14 cellular contexts compared by ENCODE assay signal in genomic region chr2:165825041-165825440, GRCh38. TPM values are rescaled to one million over a fixed set of nuclear protein-coding genes. Genes with fewer than 3 reads are reported as not detected.
DNase-seq lines count a peak whose midpoint lies in the region; ATAC-seq, FAIRE-seq and TF ChIP-seq lines count a peak whose summit lies in the region.
"Had no signal": no experiment of that assay in that cellular context is flagged by ENCODE, and none has a peak within 500 bp of the region (broad histone marks: within the 10 kb centered on the region; RNA-seq: fewer than 3 reads in every experiment).

No MANE protein-coding gene starts in this region.

- no peaks in the 10 kb centered on the region for H4K20me1 ChIP-seq in PC-3 (ENCODE audit: low read length)
- no peaks in the 10 kb centered on the region for H4K20me1 ChIP-seq in hepatocyte (ENCODE audit: insufficient read depth, poor library complexity, severe bottlenecking)

- intact Hi-C loops in Calu3 (cut with micrococcal nuclease; ENCODE audit: unreplicated experiment) (no loop called here), PC-3 (cut with micrococcal nuclease) (no loop called here)

- H3K36me3 Mint-ChIP-seq in Calu3 (ENCODE audit: insufficient read depth, unreplicated experiment), result no peaks in the 10 kb centered on the region
- H3K36me3 Mint-ChIP-seq in naive thymus-derived CD8-positive, alpha-beta T cell, result peaks cover 0 to 7% (median 0%) of the 10 kb centered on the region in 3 donors

- H3K4me1 Mint-ChIP-seq in Calu3 (ENCODE audit: low read depth, unreplicated experiment), result peaks cover 14% of the 10 kb centered on the region
- H3K4me1 Mint-ChIP-seq in naive thymus-derived CD8-positive, alpha-beta T cell, result no peaks in the 10 kb centered on the region

- no peak overlapping the region for H3K9ac ChIP-seq in PC-3 (ENCODE audit: low read length)
- H3K9ac ChIP-seq: GM23248 had no signal

- BruUV-seq in Calu3 (replicated peaks; lab: Mats Ljungman, UMichigan) (no TSS peak), PC-3 (replicated peaks; lab: Mats Ljungman, UMichigan) (no TSS peak)

- H3K27me3 ChIP-seq in PC-3 (ENCODE audit: low read length) (no peaks in the 10 kb centered on the region), hepatocyte (no peaks in the 10 kb centered on the region)
- H3K27me3 ChIP-seq: cardiac muscle cell, uterus had no signal

- ATAC-seq in PC-3, result no peak
- no peak for ATAC-seq in naive thymus-derived CD8-positive, alpha-beta T cell

- H3K4me1 ChIP-seq in PC-3 (ENCODE audit: insufficient read depth, low read length) (peaks cover 4% of the 10 kb centered on the region; the same call in 1 of the 2 replicates), hepatocyte (ENCODE audit: insufficient read depth) (peaks cover 7% of the 10 kb centered on the region)
- H3K4me1 ChIP-seq: uterus had no signal

- TF ChIP-seq CTCF in Calu3 (IDR thresholded peaks at IDR 0.05; ENCODE audit: unreplicated experiment), result no peak
- no peak for TF ChIP-seq CTCF in PC-3 (conservative IDR thresholded peaks at IDR 0.05; ENCODE audit: low read depth, low read length)
- no peak for TF ChIP-seq CTCF in hepatocyte (IDR thresholded peaks at IDR 0.05; ENCODE audit: poor library complexity)
- no peak for TF ChIP-seq CTCF in RWPE1 (conservative IDR thresholded peaks at IDR 0.05; ENCODE audit: low read depth)

- H3K4me2 ChIP-seq in PC-3 (ENCODE audit: low read length), result no peak overlapping the region
- no peak overlapping the region for H3K4me2 ChIP-seq in hepatocyte

- no peak overlapping the region for H3K27ac Mint-ChIP-seq in Calu3 (ENCODE audit: unreplicated experiment)
- no peak overlapping the region for H3K27ac Mint-ChIP-seq in naive thymus-derived CD8-positive, alpha-beta T cell

- no peak for FAIRE-seq in frontal cortex (lab: Jason Lieb, UNC)

- H3K9me2 ChIP-seq in PC-3 (replicated peaks; ENCODE audit: low read length) (no peaks in the 10 kb centered on the region), hepatocyte (replicated peaks; ENCODE audit: insufficient read depth) (no peaks in the 10 kb centered on the region)

- H3K9me3 ChIP-seq in PC-3 (ENCODE audit: low read length) (no peaks in the 10 kb centered on the region), hepatocyte (ENCODE audit: low read depth) (no peaks in the 10 kb centered on the region)
- H3K9me3 ChIP-seq: uterus had no signal

- H3K27ac ChIP-seq in PC-3 (ENCODE audit: low read length), result no peak overlapping the region
- H3K27ac ChIP-seq in hepatocyte, result no peak overlapping the region
- H3K27ac ChIP-seq in RWPE1, result no peak overlapping the region
- H3K27ac ChIP-seq: cardiac muscle cell, GM23248, uterus had no signal

- no peak overlapping the region for H3K4me3 ChIP-seq in PC-3 (ENCODE audit: low read length)
- H3K4me3 ChIP-seq in hepatocyte, result no peak overlapping the region
- H3K4me3 ChIP-seq: cardiac muscle cell, GM23248, uterus had no signal

- H2AFZ ChIP-seq in PC-3 (ENCODE audit: low read length), result no peak overlapping the region
- H2AFZ ChIP-seq in hepatocyte, result no peak overlapping the region
- H2AFZ ChIP-seq: GM23248 had no signal

- POLR2A ChIA-PET in PC-3 (lab: Charles Lee; ENCODE audit: unreplicated experiment) (no interaction called here), RWPE1 (lab: Yijun Ruan, JAX; ENCODE audit: low non-redundant PET) (no interaction called here)
- POLR2A ChIA-PET in naive thymus-derived CD8-positive, alpha-beta T cell (lab: Charles Lee), result no interaction called here

- no peaks in the 10 kb centered on the region for H3K9me3 Mint-ChIP-seq in Calu3 (ENCODE audit: low read depth, unreplicated experiment)
- peaks cover 0 to 2% (median 0%) of the 10 kb centered on the region in 9 donors for H3K9me3 Mint-ChIP-seq in naive thymus-derived CD8-positive, alpha-beta T cell

- no peaks in the 10 kb centered on the region for H3K36me3 ChIP-seq in PC-3 (ENCODE audit: low read depth, low read length)
- no peaks in the 10 kb centered on the region for H3K36me3 ChIP-seq in hepatocyte (replicated peaks; ENCODE audit: insufficient read depth, low read depth)
- H3K36me3 ChIP-seq: cardiac muscle cell, uterus had no signal

- no peak overlapping the region for H3K4me3 Mint-ChIP-seq in Calu3 (ENCODE audit: low read depth, unreplicated experiment)
- H3K4me3 Mint-ChIP-seq in naive thymus-derived CD8-positive, alpha-beta T cell, result no peak overlapping the region

- no peaks in the 10 kb centered on the region for H3K27me3 Mint-ChIP-seq in Calu3 (ENCODE audit: unreplicated experiment)
- H3K27me3 Mint-ChIP-seq in naive thymus-derived CD8-positive, alpha-beta T cell, result peaks cover 4 to 34% (median 9%) of the 10 kb centered on the region in 5 donors

- DNase-seq in Calu3 (peak; percentile 31), NCI-H1092 treated with DMSO at 0.1 percent for 48 hours (lab: John Stamatoyannopoulos, UW) (peak; percentile 67), PC-3 (peak; percentile 32), hepatocyte (ENCODE audit: low spot score) (peak; percentile 8), frontal cortex (ENCODE audit: low spot score in 2 of 2) (no peak), iPS-NIHi7 (ENCODE audit: extremely low spot score) (no peak), RWPE1 (ENCODE audit: low spot score) (no peak)
- no peak for DNase-seq in naive thymus-derived CD8-positive, alpha-beta T cell
- DNase-seq: C1 segment of cervical spinal cord, GM23248, Kasumi-1, small intestine had no signal

- CTCF ChIA-PET in Calu3 (lab: Charles Lee), result no interaction called here
- CTCF ChIA-PET in PC-3 (lab: Charles Lee), result no interaction called here
- CTCF ChIA-PET in RWPE1 (lab: Yijun Ruan, JAX), result interaction anchor here (0.6 kb wide), 1 partner anchor 1310 kb away, joined by 4 read pairs; no protein-coding TSS in a partner anchor

- H3K79me2 ChIP-seq in PC-3 (ENCODE audit: low read length) (no peaks in the 10 kb centered on the region), hepatocyte (no peaks in the 10 kb centered on the region)

- H3F3A ChIP-seq in PC-3 (ENCODE audit: low read length, unreplicated experiment), result no peaks in the 10 kb centered on the region

- WGBS in hepatocyte (ENCODE audit: low lambda C conversion rate, missing lambda C conversion rate), result 43% methylated on average over 2 of the region's 2 CpGs

RNA-seq across cellular contexts. Expression of gene GALNT3, which starts 31.0 kb away (rescaled TPM):
- total RNA-seq in Calu3 (2022) (75.0 and 79.8 TPM in 2 replicates), PC-3 (2014; rRNA removed) (40.9 and 44.8 TPM in 2 replicates), hepatocyte (48.1 and 49.9 TPM in 2 replicates), frontal cortex (3.7 TPM)
- 15.8 and 21.5 TPM in 2 replicates for polyA plus RNA-seq in hepatocyte
- 1 to 10 TPM; 2.0 to 3.2 TPM for total RNA-seq in naive thymus-derived CD8-positive, alpha-beta T cell
- polyA plus RNA-seq in naive thymus-derived CD8-positive, alpha-beta T cell, result 1 to 10 TPM in 1 of 3 donors, under 1 TPM in 1, not detected in 1; 0.25 to 1.1 TPM
- polyA plus RNA-seq: cardiac muscle cell had no signal

Comparison
In these comparisons a context has a peak if more than half of its experiments do, and no peak if none do; other contexts are left out.
1. DNase-seq: peak in Calu3 (single experiment), NCI-H1092 treated with DMSO at 0.1 percent for 48 hours (single experiment), PC-3 (single experiment) and hepatocyte (single experiment); none in frontal cortex (0 of 2), iPS-NIHi7 (single experiment), RWPE1 (single experiment) and naive thymus-derived CD8-positive, alpha-beta T cell (0 of 10).